In the genomic region with DNA sequence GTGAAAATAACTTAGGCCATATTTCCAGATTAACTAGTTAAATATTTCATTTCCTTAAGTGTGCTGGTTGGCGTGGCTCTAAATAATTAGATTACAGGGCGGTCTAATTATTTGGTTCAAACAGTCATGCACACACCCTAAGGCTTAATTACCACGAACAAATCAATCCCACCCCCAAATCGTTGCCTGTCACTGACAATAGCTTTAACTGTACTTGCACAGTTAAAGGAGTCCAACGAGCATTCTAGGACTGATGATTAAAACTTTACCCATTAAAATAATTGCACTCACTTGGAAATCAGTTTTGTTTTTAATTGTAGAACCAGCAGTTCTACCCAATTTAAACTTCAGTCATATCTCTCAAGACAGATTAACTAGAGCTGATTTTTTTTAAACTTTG, we compare ENCODE assay signal across 8 cellular contexts. TPM values are rescaled to one million over a fixed set of nuclear protein-coding genes. Genes with fewer than 3 reads are reported as not detected.
DNase-seq lines count a peak whose midpoint lies in the region; ATAC-seq, FAIRE-seq and TF ChIP-seq lines count a peak whose summit lies in the region.

No MANE protein-coding gene starts in this region.

- H3K4me1 Mint-ChIP-seq in nephron progenitor cell = peaks cover 32% of the 10 kb centered on the region

- H3K27ac Mint-ChIP-seq in nephron progenitor cell = no peak overlapping the region

- peaks cover 11% of the 10 kb centered on the region for H3K9me3 Mint-ChIP-seq in nephron progenitor cell

- DNase-seq in COR-L47 (lab: John Stamatoyannopoulos, UW) (peak; percentile 57), LNCaP clone FGC (ENCODE audit: low read depth) (no peak), bronchial epithelial cell (ENCODE audit: low read depth) (no peak), nephron progenitor cell (no peak), SIG-M5 (lab: John Stamatoyannopoulos, UW) (no peak), COLO668 (lab: John Stamatoyannopoulos, UW; ENCODE audit: unreplicated experiment) (no peak)
- DNase-seq in stimulated activated CD4-positive, alpha-beta T cell treated with anti-CD3 and anti-CD28 coated beads, Interleukin-4, amount 100 ng/mL, for 1 hour = no peak

- H3K36me3 Mint-ChIP-seq in nephron progenitor cell (ENCODE audit: low read depth) = peaks cover 7% of the 10 kb centered on the region

- H3K27me3 Mint-ChIP-seq in nephron progenitor cell (ENCODE audit: low read depth, poor library complexity) = no peaks in the 10 kb centered on the region

- H3K4me3 ChIP-seq in LNCaP clone FGC (ENCODE audit: low read depth, low read length) = peak overlapping the region; percentile 73
- peak overlapping the region; percentile 77 for H3K4me3 ChIP-seq in bronchial epithelial cell (ENCODE audit: low read depth, low read length)

- FAIRE-seq in bronchial epithelial cell (lab: Jason Lieb, UNC) = no peak

- ATAC-seq in HG03175 (IDR thresholded peaks at IDR 0.05; ENCODE audit: unreplicated experiment) = no peak

- no peaks in the 10 kb centered on the region for H3K27me3 ChIP-seq in bronchial epithelial cell (ENCODE audit: control insufficient read depth, insufficient read depth, low read length)

- no peak for TF ChIP-seq CTCF in LNCaP clone FGC (IDR thresholded peaks at IDR 0.05; ENCODE audit: control insufficient read depth, extremely low read depth, insufficient read depth)
- TF ChIP-seq CTCF in bronchial epithelial cell (IDR thresholded peaks at IDR 0.05; ENCODE audit: insufficient read depth, low read length, severe bottlenecking) = no peak
- TF ChIP-seq CTCF in nephron progenitor cell (IDR thresholded peaks at IDR 0.05) = no peak

- no peaks in the 10 kb centered on the region for H3K36me3 ChIP-seq in bronchial epithelial cell (ENCODE audit: control insufficient read depth, insufficient read depth, low read length)

- H3K4me3 Mint-ChIP-seq in nephron progenitor cell = peak overlapping the region; percentile 97

RNA-seq across cellular contexts. Expression of a gene that starts 1.5 kb away (rescaled TPM):
- total RNA-seq in bronchial epithelial cell = 3.9 and 5.1 TPM in 2 replicates
